Comparison of ENCODE assay signal across 1 cellular context in the genomic region with DNA sequence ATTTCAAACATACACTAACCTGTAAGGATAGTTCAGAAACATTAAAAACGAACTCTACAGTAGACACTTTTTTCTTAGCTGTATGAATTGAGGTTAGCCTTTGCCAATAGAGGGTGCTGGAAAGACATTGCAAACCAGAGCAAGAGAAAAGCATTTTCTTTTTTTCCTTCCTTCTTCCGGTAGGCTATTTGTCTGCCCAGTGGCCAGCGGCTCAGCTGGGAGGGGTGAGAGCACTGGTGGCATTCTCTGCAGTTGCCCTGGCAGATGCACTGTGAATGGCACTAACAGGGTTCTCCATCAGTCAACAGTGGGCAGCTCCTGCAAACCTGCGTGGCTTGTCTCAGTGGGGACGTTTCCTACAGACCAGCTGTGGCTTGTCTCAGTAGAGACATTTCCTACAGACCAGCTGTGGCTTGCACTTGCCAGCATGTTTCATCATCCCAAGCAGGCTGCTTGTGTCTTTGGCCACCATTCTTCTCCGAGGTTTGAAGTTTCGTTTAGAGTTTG.
TF ChIP-seq lines count a peak whose summit lies in the region.

No MANE protein-coding gene starts in this region.

TF ChIP-seq in IMR-90, 13 proteins besides CTCF, POLR2A, EP300 and RAD21 (continued from another document):
- TF ChIP-seq BHLHE40 (IDR thresholded peaks at IDR 0.05; ENCODE audit: low read depth, low read length) (no peak), MAFK (IDR thresholded peaks at IDR 0.05; ENCODE audit: low read depth, low read length) (no peak), MXI1 (IDR thresholded peaks at IDR 0.05; ENCODE audit: borderline replicate concordance, low read depth, low read length) (no peak)
